ENCODE assay signal across 19 cellular contexts in genomic region chr7:100503350-100503735, GRCh38. TPM values are rescaled to one million over a fixed set of nuclear protein-coding genes. Genes with fewer than 3 reads are reported as not detected.
A peak's percentile ranks its signal among the peaks of the same experiment; 100 is the strongest.
DNase-seq lines count a peak whose midpoint lies in the region; ATAC-seq, FAIRE-seq and TF ChIP-seq lines count a peak whose summit lies in the region.
"Had no signal": no experiment of that assay in that cellular context is flagged by ENCODE, and none has a peak within 500 bp of the region (broad histone marks: within the 10 kb centered on the region; RNA-seq: fewer than 3 reads in every experiment).

No MANE protein-coding gene starts in this region.

- intact Hi-C loops in Panc1 (cut with micrococcal nuclease; ENCODE audit: unreplicated experiment) (no loop called here), cardiac septum (cut with DNase I) (no loop called here)

- DNase-seq in ELF-1 (ENCODE audit: low read depth, low spot score) (peak; percentile 39), Panc1 (ENCODE audit: low read depth, low spot score) (no peak), dermis blood vessel endothelial cell (peak; percentile 40), trophoblast cell (peak; percentile 71 to 91), cardiac septum (ENCODE audit: low spot score) (no peak), GM19239 (ENCODE audit: insufficient read length, low spot score) (no peak)
- no peak for DNase-seq in activated CD4-positive, alpha-beta T cell treated with anti-CD3 and anti-CD28 coated beads for 4 hours
- DNase-seq in activated T-cell treated with anti-CD3 and anti-CD28 coated beads, Interleukin-2, amount 50 U/mL, for 72 hours = no peak
- DNase-seq: activated CD8-positive, alpha-beta memory T cell treated with anti-CD3 and anti-CD28 coated beads, Interleukin-2, amount 10 ng/mL, durations not matched to agents 7 days and 5 days; activated naive CD4-positive, alpha-beta T cell; C1 segment of cervical spinal cord; DND-41; head of caudate nucleus; NCI-H1105; stimulated activated CD4-positive, alpha-beta T cell treated with anti-CD3 and anti-CD28 coated beads, Interleukin-15, amount 100 ng/mL, for 24 hours had no signal

- H3K9ac ChIP-seq in trophoblast cell (ENCODE audit: low read length) = no peak overlapping the region

- H3K4me3 Mint-ChIP-seq in activated T-cell treated with anti-CD3 and anti-CD28 coated beads, Interleukin-2, amount 50 U/mL, for 72 hours = no peak overlapping the region
- H3K4me3 Mint-ChIP-seq: activated CD8-positive, alpha-beta memory T cell treated with anti-CD3 and anti-CD28 coated beads, Interleukin-2, amount 10 ng/mL, durations not matched to agents 7 days and 5 days had no signal

- H3K27ac ChIP-seq in Panc1 (ENCODE audit: low read length) (peak overlapping the region; percentile 2), trophoblast cell (ENCODE audit: low read depth, low read length) (no peak overlapping the region)
- H3K27ac ChIP-seq: cardiac muscle cell, suprapubic skin had no signal

- no peak overlapping the region for H4K8ac ChIP-seq in trophoblast cell (ENCODE audit: low read depth, low read length)

- H3K79me2 ChIP-seq in trophoblast cell (ENCODE audit: control insufficient read depth, insufficient read depth, low read length, poor library complexity) = no peaks in the 10 kb centered on the region

- no peak overlapping the region for H2BK5ac ChIP-seq in trophoblast cell (ENCODE audit: low read depth, low read length, poor library complexity)

- H2BK12ac ChIP-seq in trophoblast cell (ENCODE audit: low read length) = no peak overlapping the region

- no peaks in the 10 kb centered on the region for H3K9me3 Mint-ChIP-seq in activated T-cell treated with anti-CD3 and anti-CD28 coated beads, Interleukin-2, amount 50 U/mL, for 72 hours

- H3K4me2 ChIP-seq in trophoblast cell (ENCODE audit: low read length) = no peak overlapping the region

- POLR2A ChIA-PET in Panc1 (lab: Charles Lee) = no interaction called here

- no peaks in the 10 kb centered on the region for H3K27me3 ChIP-seq in Panc1 (ENCODE audit: control insufficient read depth, insufficient read depth, low read length)
- H3K27me3 ChIP-seq in trophoblast cell (ENCODE audit: insufficient read depth, low read length) = no peaks in the 10 kb centered on the region
- H3K27me3 ChIP-seq: cardiac muscle cell, suprapubic skin had no signal

- WGBS in trophoblast cell (ENCODE audit: extremely low coverage, insufficient coverage, insufficient read length) = no CpG with 5 or more reads among the region's 6 CpGs

- no TSS peak for BruUV-seq in Panc1 (replicated peaks; lab: Mats Ljungman, UMichigan)

- H2AK5ac ChIP-seq in trophoblast cell (ENCODE audit: low read length) = no peak overlapping the region

- H3K36me3 Mint-ChIP-seq in activated T-cell treated with anti-CD3 and anti-CD28 coated beads, Interleukin-2, amount 50 U/mL, for 72 hours (ENCODE audit: insufficient read depth in 2 of 2) = no peaks in the 10 kb centered on the region
- H3K36me3 Mint-ChIP-seq: activated CD8-positive, alpha-beta memory T cell treated with anti-CD3 and anti-CD28 coated beads, Interleukin-2, amount 10 ng/mL, durations not matched to agents 7 days and 5 days had no signal

- H3K79me1 ChIP-seq in trophoblast cell (ENCODE audit: low read length) = peaks cover 3% of the 10 kb centered on the region

- no peaks in the 10 kb centered on the region for H3K4me1 Mint-ChIP-seq in activated T-cell treated with anti-CD3 and anti-CD28 coated beads, Interleukin-2, amount 50 U/mL, for 72 hours (ENCODE audit: low read depth)
- H3K4me1 Mint-ChIP-seq: activated CD8-positive, alpha-beta memory T cell treated with anti-CD3 and anti-CD28 coated beads, Interleukin-2, amount 10 ng/mL, durations not matched to agents 7 days and 5 days had no signal

- H2AFZ ChIP-seq in trophoblast cell (ENCODE audit: insufficient read depth, low read length, poor library complexity) = no peak overlapping the region

- in situ Hi-C loops in Panc1 (cut with HindIII; ENCODE audit: low pct_unique_long_range_greater_than_20kb, low sequenced_read_pairs) = no loop called here

- peak; percentile 70 for ATAC-seq in Panc1
- ATAC-seq in activated T-cell treated with anti-CD3 and anti-CD28 coated beads, Interleukin-2, amount 50 U/mL, for 72 hours (replicated peaks in 1 of 2) = no peak
- ATAC-seq: activated CD8-positive, alpha-beta memory T cell treated with anti-CD3 and anti-CD28 coated beads, Interleukin-2, amount 10 ng/mL, durations not matched to agents 7 days and 5 days had no signal

- no peak overlapping the region for H2BK120ac ChIP-seq in trophoblast cell (ENCODE audit: insufficient read depth, low read length, poor library complexity)

- no peak overlapping the region for H3K18ac ChIP-seq in trophoblast cell (ENCODE audit: low read length)

- H3K27me3 Mint-ChIP-seq in activated T-cell treated with anti-CD3 and anti-CD28 coated beads, Interleukin-2, amount 50 U/mL, for 72 hours (ENCODE audit: low read depth) = no peaks in the 10 kb centered on the region

- H3K27ac Mint-ChIP-seq in activated T-cell treated with anti-CD3 and anti-CD28 coated beads, Interleukin-2, amount 50 U/mL, for 72 hours = no peak overlapping the region
- H3K27ac Mint-ChIP-seq: activated CD8-positive, alpha-beta memory T cell treated with anti-CD3 and anti-CD28 coated beads, Interleukin-2, amount 10 ng/mL, durations not matched to agents 7 days and 5 days; progenitor cell of endocrine pancreas had no signal

- TF ChIP-seq CTCF in Panc1 (IDR thresholded peaks at IDR 0.05) = no peak

- no peak overlapping the region for H4K12ac ChIP-seq in trophoblast cell (ENCODE audit: low read depth, low read length)

- H3K4ac ChIP-seq in trophoblast cell (ENCODE audit: low read depth, low read length) = no peak overlapping the region

- CTCF ChIA-PET in Panc1 (lab: Charles Lee) = no interaction called here

- H3K4me3 ChIP-seq in Panc1 (ENCODE audit: low read depth in 2 of 2, low read length in 2 of 2) (no peak overlapping the region), trophoblast cell (ENCODE audit: low read depth, low read length) (no peak overlapping the region)
- H3K4me3 ChIP-seq: cardiac muscle cell, suprapubic skin had no signal

- H3K23ac ChIP-seq in trophoblast cell (ENCODE audit: low read length) = no peak overlapping the region

- H3K4me1 ChIP-seq in Panc1 (ENCODE audit: control insufficient read depth, insufficient read depth, low read length) (peaks cover 12% of the 10 kb centered on the region), trophoblast cell (ENCODE audit: control insufficient read depth in 1 of 2, insufficient read depth in 2 of 2, low read length in 2 of 2) (peaks cover 7 to 9% of the 10 kb centered on the region in 2 experiments)
- H3K4me1 ChIP-seq: suprapubic skin had no signal

- H3K9me3 ChIP-seq in Panc1 (ENCODE audit: control insufficient read depth, insufficient read depth, low read depth, low read length) = no peaks in the 10 kb centered on the region
- H3K9me3 ChIP-seq in trophoblast cell (ENCODE audit: insufficient read depth, low read depth, low read length) = no peaks in the 10 kb centered on the region
- H3K9me3 ChIP-seq: suprapubic skin had no signal

- H3K36me3 ChIP-seq in Panc1 (ENCODE audit: control insufficient read depth, insufficient read depth, low read length) (no peaks in the 10 kb centered on the region), trophoblast cell (ENCODE audit: control insufficient read depth in 1 of 2, insufficient read depth in 2 of 2, low read length in 2 of 2) (no peaks in the 10 kb centered on the region)
- H3K36me3 ChIP-seq: cardiac muscle cell, suprapubic skin had no signal

- H4K91ac ChIP-seq in trophoblast cell (ENCODE audit: low read depth, low read length) = no peak overlapping the region

- no peak overlapping the region for H3K14ac ChIP-seq in trophoblast cell (ENCODE audit: low read length)

- no peak for FAIRE-seq in GM19239 (lab: Jason Lieb, UNC)
- FAIRE-seq: GM12892 had no signal

RNA-seq across cellular contexts. Expression of gene NYAP1, which starts 19.6 kb away (rescaled TPM):
- total RNA-seq in Panc1 (2021; ENCODE audit: unreplicated experiment) (4.0 TPM), dermis blood vessel endothelial cell (4.3 and 5.4 TPM in 2 replicates), cardiac septum (0.22 TPM)
- polyA plus RNA-seq in Panc1 (2012; ENCODE audit: insufficient read length) = 6.5 TPM
- polyA plus RNA-seq in trophoblast cell (2013) = 0.76 and 0.81 TPM in 2 replicates
- under 1 TPM; 0.67 to 0.72 TPM for total RNA-seq in activated T-cell treated with anti-CD3 and anti-CD28 coated beads, Interleukin-2, amount 50 U/mL, for 72 hours

RNA-seq across cellular contexts. Expression of gene TSC22D4, which starts 24.3 kb away (rescaled TPM):
- total RNA-seq in Panc1 (2021; ENCODE audit: unreplicated experiment) (82.6 TPM), dermis blood vessel endothelial cell (32.3 and 44.2 TPM in 2 replicates), cardiac septum (35.0 TPM)
- 73.5 TPM for polyA plus RNA-seq in Panc1 (2012; ENCODE audit: insufficient read length)
- 24.3 and 24.6 TPM in 2 replicates for polyA plus RNA-seq in trophoblast cell (2013)
- total RNA-seq in activated T-cell treated with anti-CD3 and anti-CD28 coated beads, Interleukin-2, amount 50 U/mL, for 72 hours = 100 to 1,000 TPM in 1 of 2 donors, 10 to 100 TPM in 1; 94.9 to 113 TPM

RNA-seq across cellular contexts. Expression of gene AGFG2, which starts 35.7 kb away (rescaled TPM):
- 42.5 TPM for total RNA-seq in Panc1 (2021; ENCODE audit: unreplicated experiment)
- polyA plus RNA-seq in Panc1 (2012; ENCODE audit: insufficient read length) = 20.1 TPM
- total RNA-seq in dermis blood vessel endothelial cell = 49.5 and 62.2 TPM in 2 replicates
- polyA plus RNA-seq in trophoblast cell (2013) = 3.0 TPM in 2 replicates
- total RNA-seq in cardiac septum = 28.6 TPM
- 10 to 100 TPM; 35.5 to 53.7 TPM for total RNA-seq in activated T-cell treated with anti-CD3 and anti-CD28 coated beads, Interleukin-2, amount 50 U/mL, for 72 hours

RNA-seq across cellular contexts. Expression of gene SPACDR, which starts 39.3 kb away (rescaled TPM):
- total RNA-seq in Panc1 (2021; ENCODE audit: unreplicated experiment) (1.5 TPM), dermis blood vessel endothelial cell (0.34 and 0.93 TPM in 2 replicates), cardiac septum (1.1 TPM)
- polyA plus RNA-seq in Panc1 (2012; ENCODE audit: insufficient read length) = 2.5 TPM
- polyA plus RNA-seq in trophoblast cell (2013) = 1.1 TPM in 2 replicates
- total RNA-seq in activated T-cell treated with anti-CD3 and anti-CD28 coated beads, Interleukin-2, amount 50 U/mL, for 72 hours = 1 to 10 TPM; 5.4 to 5.6 TPM

Comparison
In these comparisons a context has a peak if more than half of its experiments do, and no peak if none do; other contexts are left out.
1. DNase-seq: peak in ELF-1 (single experiment), dermis blood vessel endothelial cell (single experiment) and trophoblast cell (2 of 2); none in Panc1 (single experiment), activated CD4-positive, alpha-beta T cell treated with anti-CD3 and anti-CD28 coated beads for 4 hours (0 of 2), cardiac septum (single experiment), activated T-cell treated with anti-CD3 and anti-CD28 coated beads, Interleukin-2, amount 50 U/mL, for 72 hours (0 of 2) and GM19239 (single experiment).